ENCODE assay signal across 8 cellular contexts in the genomic region with DNA sequence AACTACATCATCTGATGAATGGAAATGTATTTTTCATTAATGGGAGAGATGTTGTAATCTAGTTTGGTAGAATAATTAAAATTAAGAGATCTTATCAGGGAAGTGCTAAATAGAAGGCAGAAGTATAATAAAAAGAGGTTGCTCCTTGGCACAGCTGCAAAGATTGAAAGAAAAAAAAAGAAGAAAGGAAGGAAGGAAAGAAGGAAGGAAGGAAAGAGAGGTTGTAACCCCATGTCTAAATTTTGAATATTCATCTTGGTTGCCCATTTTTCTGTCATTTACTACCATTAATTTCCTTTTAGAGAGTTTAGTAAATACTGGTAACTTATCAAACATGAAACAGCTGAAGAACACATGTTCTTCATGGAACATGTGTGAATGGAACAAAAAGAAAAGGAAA. TPM values are rescaled to one million over a fixed set of nuclear protein-coding genes. Genes with fewer than 3 reads are reported as not detected.
A peak's percentile ranks its signal among the peaks of the same experiment; 100 is the strongest.
DNase-seq lines count a peak whose midpoint lies in the region; ATAC-seq and TF ChIP-seq lines count a peak whose summit lies in the region.

No MANE protein-coding gene starts in this region.

- intact Hi-C loops in esophagus squamous epithelium (cut with DNase I) (no loop called here), gastrocnemius medialis (cut with DNase I; ENCODE audit: low total_unique reads) (loop anchor here (1.0 kb wide), 1 partner anchor 94 kb away; the partner anchor contains the start of gene PPP1R15B)

- H3K9me3 ChIP-seq in RWPE2 (ENCODE audit: severe bottlenecking) (no peaks in the 10 kb centered on the region), esophagus squamous epithelium (no peaks in the 10 kb centered on the region), gastrocnemius medialis (no peaks in the 10 kb centered on the region)

- H3K4me1 ChIP-seq in RWPE2 (ENCODE audit: insufficient read depth, poor library complexity, severe bottlenecking), result no peaks in the 10 kb centered on the region
- peaks cover 0 to 34% (median 3%) of the 10 kb centered on the region in 3 donors for H3K4me1 ChIP-seq in esophagus squamous epithelium
- H3K4me1 ChIP-seq in gastrocnemius medialis, result peaks cover 8 to 13% of the 10 kb centered on the region in 2 donors

- in situ Hi-C loops in gastrocnemius medialis (cut with MboI; ENCODE audit: low sequenced_read_pairs in 4 of 4), result loop anchor here in 2 of 4 donors (25.0 kb wide), 2 partner anchors 343 to 643 kb away; partner anchors contain the start of genes ETNK2 (in 1 of the 2), REN (in 1 of the 2) and SNRPE (in 1 of the 2)

- peak overlapping the region; percentile 49 for H3K27ac ChIP-seq in RWPE2 (ENCODE audit: poor library complexity, severe bottlenecking)
- H3K27ac ChIP-seq in esophagus squamous epithelium, result peak overlapping the region; percentile 54 to 92 (median 88)
- H3K27ac ChIP-seq in gastrocnemius medialis, result peak overlapping the region; percentile 83 to 85 (median 84)

- H3K36me3 ChIP-seq in RWPE2 (ENCODE audit: low read depth) (no peaks in the 10 kb centered on the region), esophagus squamous epithelium (no peaks in the 10 kb centered on the region), gastrocnemius medialis (no peaks in the 10 kb centered on the region)

- ATAC-seq in RWPE2 (ENCODE audit: low read depth) (no peak), gastrocnemius medialis (no peak)

- TF ChIP-seq CTCF in GM12865 (IDR thresholded peaks at IDR 0.05; ENCODE audit: insufficient read depth, low read depth, low read length, missing control alignments) (no peak), RWPE2 (IDR thresholded peaks at IDR 0.05; ENCODE audit: poor library complexity, severe bottlenecking) (no peak), esophagus squamous epithelium (IDR thresholded peaks at IDR 0.05) (no peak), gastrocnemius medialis (IDR thresholded peaks at IDR 0.05 in 4 of 5, conservative IDR thresholded peaks at IDR 0.05 in 1 of 5) (no peak)

- H3K27me3 ChIP-seq in RWPE2 (ENCODE audit: insufficient read depth, poor library complexity, severe bottlenecking), result no peaks in the 10 kb centered on the region
- no peaks in the 10 kb centered on the region for H3K27me3 ChIP-seq in esophagus squamous epithelium
- H3K27me3 ChIP-seq in gastrocnemius medialis, result no peaks in the 10 kb centered on the region

- TF ChIP-seq POLR2A in esophagus squamous epithelium (IDR thresholded peaks at IDR 0.05) (no peak), gastrocnemius medialis (IDR thresholded peaks at IDR 0.05) (no peak)

- H3K4me3 ChIP-seq in GM12865 (ENCODE audit: low read depth, low read length) (peak overlapping the region; percentile 69), RWPE2 (ENCODE audit: severe bottlenecking) (peak overlapping the region; percentile 40), esophagus squamous epithelium (peak overlapping the region; percentile 30 to 69 (median 56)), gastrocnemius medialis (peak overlapping the region; percentile 51 to 67 (median 61))

- DNase-seq in GM12865 (ENCODE audit: low read depth) (no peak), RWPE2 (ENCODE audit: low spot score) (no peak), esophagus squamous epithelium (lab: John Stamatoyannopoulos, UW) (no peak), gastrocnemius medialis (no peak), NCI-H146 (lab: John Stamatoyannopoulos, UW) (no peak), NCI-H1417 treated with DMSO at 0.1 percent for 48 hours (lab: John Stamatoyannopoulos, UW) (no peak), occipital lobe (lab: John Stamatoyannopoulos, UW) (no peak), dedifferentiated amniotic fluid mesenchymal stem cell (ENCODE audit: extremely low spot score) (no peak)

RNA-seq across cellular contexts. Expression of gene MDM4, which starts 10.5 kb away (rescaled TPM):
- total RNA-seq in esophagus squamous epithelium (10 to 100 TPM; 13.2 to 62.8 (median 23.8) TPM), gastrocnemius medialis (10 to 100 TPM; 15.1 to 44.0 (median 28.9) TPM), occipital lobe (60.4 TPM)

RNA-seq across cellular contexts. Expression of gene PIK3C2B, which starts 11.1 kb away (rescaled TPM):
- total RNA-seq in esophagus squamous epithelium (10 to 100 TPM; 19.4 to 40.2 (median 21.3) TPM), gastrocnemius medialis (1 to 10 TPM; 2.8 to 6.0 (median 3.8) TPM), occipital lobe (31.0 TPM)
